In the genomic region with DNA sequence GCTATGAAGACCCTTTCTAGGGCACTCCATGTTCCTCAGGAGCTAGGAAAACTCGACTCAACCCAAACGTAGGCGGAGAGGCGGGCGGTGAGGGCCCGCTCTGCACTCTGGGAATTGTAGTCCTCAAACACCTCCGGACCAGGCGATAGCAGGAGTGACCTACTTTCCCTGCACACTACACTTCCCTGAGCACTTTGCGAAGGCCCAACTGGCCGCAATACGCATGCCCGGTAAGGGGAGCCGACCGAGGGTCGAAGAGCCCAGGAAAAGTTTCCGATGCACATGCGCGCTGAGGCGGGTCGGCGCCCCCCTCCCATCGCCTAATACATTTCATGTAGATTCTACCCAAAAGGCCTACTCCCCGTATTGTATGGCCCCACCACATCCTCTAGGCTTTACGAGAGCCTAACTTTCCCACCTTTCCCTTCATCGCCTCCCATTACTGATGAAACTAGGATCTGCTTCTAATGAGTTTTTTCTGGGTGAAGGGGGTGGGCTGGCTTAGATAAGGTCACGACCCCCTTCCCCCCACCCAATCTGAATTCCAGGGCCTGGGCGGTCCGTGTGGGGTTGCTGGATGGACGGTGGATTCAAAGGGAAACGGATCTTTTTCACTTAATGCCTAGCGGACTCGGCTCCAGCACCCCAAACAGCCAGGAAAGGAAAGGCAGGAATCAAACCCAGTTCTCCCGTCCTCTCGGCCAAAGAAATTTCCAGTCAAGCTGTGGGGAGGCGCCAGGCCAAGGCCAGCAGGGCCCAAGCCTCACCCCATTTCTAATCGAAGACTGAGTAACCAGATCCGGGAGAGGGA, we compare ENCODE assay signal across 1 cellular context.
TF ChIP-seq lines count a peak whose summit lies in the region.

No MANE protein-coding gene starts in this region.

TF ChIP-seq in GM12878, 131 proteins besides CTCF, POLR2A, EP300 and RAD21 (continues in another document):
- no peak for TF ChIP-seq SPI1 (IDR thresholded peaks at IDR 0.05; ENCODE audit: borderline replicate concordance, insufficient read depth, low read depth, low read length)
- peak; percentile 87 for TF ChIP-seq SIX5 (IDR thresholded peaks at IDR 0.05; ENCODE audit: low read depth, low read length, severe bottlenecking)
- TF ChIP-seq CHD1 (IDR thresholded peaks at IDR 0.05; ENCODE audit: low read depth, low read length), result no peak
- TF ChIP-seq, protein P1, sequence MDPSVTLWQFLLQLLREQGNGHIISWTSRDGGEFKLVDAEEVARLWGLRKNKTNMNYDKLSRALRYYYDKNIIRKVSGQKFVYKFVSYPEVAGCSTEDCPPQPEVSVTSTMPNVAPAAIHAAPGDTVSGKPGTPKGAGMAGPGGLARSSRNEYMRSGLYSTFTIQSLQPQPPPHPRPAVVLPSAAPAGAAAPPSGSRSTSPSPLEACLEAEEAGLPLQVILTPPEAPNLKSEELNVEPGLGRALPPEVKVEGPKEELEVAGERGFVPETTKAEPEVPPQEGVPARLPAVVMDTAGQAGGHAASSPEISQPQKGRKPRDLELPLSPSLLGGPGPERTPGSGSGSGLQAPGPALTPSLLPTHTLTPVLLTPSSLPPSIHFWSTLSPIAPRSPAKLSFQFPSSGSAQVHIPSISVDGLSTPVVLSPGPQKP (IDR thresholded peaks at IDR 0.05; ENCODE audit: low read depth, low read length), result no peak
- no peak for TF ChIP-seq FOXK2 (IDR thresholded peaks at IDR 0.05)
- no peak for TF ChIP-seq TBL1XR1 (IDR thresholded peaks at IDR 0.05; ENCODE audit: low read depth, low read length)
- TF ChIP-seq, protein P2, sequence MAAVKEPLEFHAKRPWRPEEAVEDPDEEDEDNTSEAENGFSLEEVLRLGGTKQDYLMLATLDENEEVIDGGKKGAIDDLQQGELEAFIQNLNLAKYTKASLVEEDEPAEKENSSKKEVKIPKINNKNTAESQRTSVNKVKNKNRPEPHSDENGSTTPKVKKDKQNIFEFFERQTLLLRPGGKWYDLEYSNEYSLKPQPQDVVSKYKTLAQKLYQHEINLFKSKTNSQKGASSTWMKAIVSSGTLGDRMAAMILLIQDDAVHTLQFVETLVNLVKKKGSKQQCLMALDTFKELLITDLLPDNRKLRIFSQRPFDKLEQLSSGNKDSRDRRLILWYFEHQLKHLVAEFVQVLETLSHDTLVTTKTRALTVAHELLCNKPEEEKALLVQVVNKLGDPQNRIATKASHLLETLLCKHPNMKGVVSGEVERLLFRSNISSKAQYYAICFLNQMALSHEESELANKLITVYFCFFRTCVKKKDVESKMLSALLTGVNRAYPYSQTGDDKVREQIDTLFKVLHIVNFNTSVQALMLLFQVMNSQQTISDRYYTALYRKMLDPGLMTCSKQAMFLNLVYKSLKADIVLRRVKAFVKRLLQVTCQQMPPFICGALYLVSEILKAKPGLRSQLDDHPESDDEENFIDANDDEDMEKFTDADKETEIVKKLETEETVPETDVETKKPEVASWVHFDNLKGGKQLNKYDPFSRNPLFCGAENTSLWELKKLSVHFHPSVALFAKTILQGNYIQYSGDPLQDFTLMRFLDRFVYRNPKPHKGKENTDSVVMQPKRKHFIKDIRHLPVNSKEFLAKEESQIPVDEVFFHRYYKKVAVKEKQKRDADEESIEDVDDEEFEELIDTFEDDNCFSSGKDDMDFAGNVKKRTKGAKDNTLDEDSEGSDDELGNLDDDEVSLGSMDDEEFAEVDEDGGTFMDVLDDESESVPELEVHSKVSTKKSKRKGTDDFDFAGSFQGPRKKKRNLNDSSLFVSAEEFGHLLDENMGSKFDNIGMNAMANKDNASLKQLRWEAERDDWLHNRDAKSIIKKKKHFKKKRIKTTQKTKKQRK (IDR thresholded peaks at IDR 0.05; ENCODE audit: low read depth, low read length), result no peak
- TF ChIP-seq, protein P3, sequence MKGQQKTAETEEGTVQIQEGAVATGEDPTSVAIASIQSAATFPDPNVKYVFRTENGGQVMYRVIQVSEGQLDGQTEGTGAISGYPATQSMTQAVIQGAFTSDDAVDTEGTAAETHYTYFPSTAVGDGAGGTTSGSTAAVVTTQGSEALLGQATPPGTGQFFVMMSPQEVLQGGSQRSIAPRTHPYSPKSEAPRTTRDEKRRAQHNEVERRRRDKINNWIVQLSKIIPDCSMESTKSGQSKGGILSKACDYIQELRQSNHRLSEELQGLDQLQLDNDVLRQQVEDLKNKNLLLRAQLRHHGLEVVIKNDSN (IDR thresholded peaks at IDR 0.05; ENCODE audit: borderline replicate concordance, extremely low read length, insufficient read depth, low read depth, low read length), result no peak
- TF ChIP-seq, protein P4, sequence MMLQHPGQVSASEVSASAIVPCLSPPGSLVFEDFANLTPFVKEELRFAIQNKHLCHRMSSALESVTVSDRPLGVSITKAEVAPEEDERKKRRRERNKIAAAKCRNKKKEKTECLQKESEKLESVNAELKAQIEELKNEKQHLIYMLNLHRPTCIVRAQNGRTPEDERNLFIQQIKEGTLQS (IDR thresholded peaks at IDR 0.05; ENCODE audit: borderline replicate concordance, extremely low read depth, low read depth, low read length), result no peak
- no peak for TF ChIP-seq ETV6 (conservative IDR thresholded peaks at IDR 0.05 in 1 of 2, IDR thresholded peaks at IDR 0.05 in 1 of 2; ENCODE audit: borderline replicate concordance in 1 of 2, low read depth in 1 of 2)
- TF ChIP-seq, protein P5, sequence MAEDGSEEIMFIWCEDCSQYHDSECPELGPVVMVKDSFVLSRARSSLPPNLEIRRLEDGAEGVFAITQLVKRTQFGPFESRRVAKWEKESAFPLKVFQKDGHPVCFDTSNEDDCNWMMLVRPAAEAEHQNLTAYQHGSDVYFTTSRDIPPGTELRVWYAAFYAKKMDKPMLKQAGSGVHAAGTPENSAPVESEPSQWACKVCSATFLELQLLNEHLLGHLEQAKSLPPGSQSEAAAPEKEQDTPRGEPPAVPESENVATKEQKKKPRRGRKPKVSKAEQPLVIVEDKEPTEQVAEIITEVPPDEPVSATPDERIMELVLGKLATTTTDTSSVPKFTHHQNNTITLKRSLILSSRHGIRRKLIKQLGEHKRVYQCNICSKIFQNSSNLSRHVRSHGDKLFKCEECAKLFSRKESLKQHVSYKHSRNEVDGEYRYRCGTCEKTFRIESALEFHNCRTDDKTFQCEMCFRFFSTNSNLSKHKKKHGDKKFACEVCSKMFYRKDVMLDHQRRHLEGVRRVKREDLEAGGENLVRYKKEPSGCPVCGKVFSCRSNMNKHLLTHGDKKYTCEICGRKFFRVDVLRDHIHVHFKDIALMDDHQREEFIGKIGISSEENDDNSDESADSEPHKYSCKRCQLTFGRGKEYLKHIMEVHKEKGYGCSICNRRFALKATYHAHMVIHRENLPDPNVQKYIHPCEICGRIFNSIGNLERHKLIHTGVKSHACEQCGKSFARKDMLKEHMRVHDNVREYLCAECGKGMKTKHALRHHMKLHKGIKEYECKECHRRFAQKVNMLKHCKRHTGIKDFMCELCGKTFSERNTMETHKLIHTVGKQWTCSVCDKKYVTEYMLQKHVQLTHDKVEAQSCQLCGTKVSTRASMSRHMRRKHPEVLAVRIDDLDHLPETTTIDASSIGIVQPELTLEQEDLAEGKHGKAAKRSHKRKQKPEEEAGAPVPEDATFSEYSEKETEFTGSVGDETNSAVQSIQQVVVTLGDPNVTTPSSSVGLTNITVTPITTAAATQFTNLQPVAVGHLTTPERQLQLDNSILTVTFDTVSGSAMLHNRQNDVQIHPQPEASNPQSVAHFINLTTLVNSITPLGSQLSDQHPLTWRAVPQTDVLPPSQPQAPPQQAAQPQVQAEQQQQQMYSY (CRISPR knock-in tag; IDR thresholded peaks at IDR 0.05), result no peak
- TF ChIP-seq PAX5 (IDR thresholded peaks at IDR 0.05; ENCODE audit: borderline replicate concordance, low read depth, low read length), result no peak
- TF ChIP-seq RBBP5 (conservative IDR thresholded peaks at IDR 0.05), result no peak
- TF ChIP-seq, protein P6, sequence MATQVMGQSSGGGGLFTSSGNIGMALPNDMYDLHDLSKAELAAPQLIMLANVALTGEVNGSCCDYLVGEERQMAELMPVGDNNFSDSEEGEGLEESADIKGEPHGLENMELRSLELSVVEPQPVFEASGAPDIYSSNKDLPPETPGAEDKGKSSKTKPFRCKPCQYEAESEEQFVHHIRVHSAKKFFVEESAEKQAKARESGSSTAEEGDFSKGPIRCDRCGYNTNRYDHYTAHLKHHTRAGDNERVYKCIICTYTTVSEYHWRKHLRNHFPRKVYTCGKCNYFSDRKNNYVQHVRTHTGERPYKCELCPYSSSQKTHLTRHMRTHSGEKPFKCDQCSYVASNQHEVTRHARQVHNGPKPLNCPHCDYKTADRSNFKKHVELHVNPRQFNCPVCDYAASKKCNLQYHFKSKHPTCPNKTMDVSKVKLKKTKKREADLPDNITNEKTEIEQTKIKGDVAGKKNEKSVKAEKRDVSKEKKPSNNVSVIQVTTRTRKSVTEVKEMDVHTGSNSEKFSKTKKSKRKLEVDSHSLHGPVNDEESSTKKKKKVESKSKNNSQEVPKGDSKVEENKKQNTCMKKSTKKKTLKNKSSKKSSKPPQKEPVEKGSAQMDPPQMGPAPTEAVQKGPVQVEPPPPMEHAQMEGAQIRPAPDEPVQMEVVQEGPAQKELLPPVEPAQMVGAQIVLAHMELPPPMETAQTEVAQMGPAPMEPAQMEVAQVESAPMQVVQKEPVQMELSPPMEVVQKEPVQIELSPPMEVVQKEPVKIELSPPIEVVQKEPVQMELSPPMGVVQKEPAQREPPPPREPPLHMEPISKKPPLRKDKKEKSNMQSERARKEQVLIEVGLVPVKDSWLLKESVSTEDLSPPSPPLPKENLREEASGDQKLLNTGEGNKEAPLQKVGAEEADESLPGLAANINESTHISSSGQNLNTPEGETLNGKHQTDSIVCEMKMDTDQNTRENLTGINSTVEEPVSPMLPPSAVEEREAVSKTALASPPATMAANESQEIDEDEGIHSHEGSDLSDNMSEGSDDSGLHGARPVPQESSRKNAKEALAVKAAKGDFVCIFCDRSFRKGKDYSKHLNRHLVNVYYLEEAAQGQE (IDR thresholded peaks at IDR 0.05; ENCODE audit: low read depth, low read length), result no peak
- TF ChIP-seq RB1 (IDR thresholded peaks at IDR 0.05; ENCODE audit: borderline replicate concordance), result no peak
- TF ChIP-seq EED (IDR thresholded peaks at IDR 0.05; ENCODE audit: low read depth), result 0 out of 2 replicates have a peak, but pooled peaks have one; percentile 7
- TF ChIP-seq, protein P7, sequence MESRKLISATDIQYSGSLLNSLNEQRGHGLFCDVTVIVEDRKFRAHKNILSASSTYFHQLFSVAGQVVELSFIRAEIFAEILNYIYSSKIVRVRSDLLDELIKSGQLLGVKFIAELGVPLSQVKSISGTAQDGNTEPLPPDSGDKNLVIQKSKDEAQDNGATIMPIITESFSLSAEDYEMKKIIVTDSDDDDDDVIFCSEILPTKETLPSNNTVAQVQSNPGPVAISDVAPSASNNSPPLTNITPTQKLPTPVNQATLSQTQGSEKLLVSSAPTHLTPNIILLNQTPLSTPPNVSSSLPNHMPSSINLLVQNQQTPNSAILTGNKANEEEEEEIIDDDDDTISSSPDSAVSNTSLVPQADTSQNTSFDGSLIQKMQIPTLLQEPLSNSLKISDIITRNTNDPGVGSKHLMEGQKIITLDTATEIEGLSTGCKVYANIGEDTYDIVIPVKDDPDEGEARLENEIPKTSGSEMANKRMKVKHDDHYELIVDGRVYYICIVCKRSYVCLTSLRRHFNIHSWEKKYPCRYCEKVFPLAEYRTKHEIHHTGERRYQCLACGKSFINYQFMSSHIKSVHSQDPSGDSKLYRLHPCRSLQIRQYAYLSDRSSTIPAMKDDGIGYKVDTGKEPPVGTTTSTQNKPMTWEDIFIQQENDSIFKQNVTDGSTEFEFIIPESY (IDR thresholded peaks at IDR 0.05), result no peak
- TF ChIP-seq GATAD2B (conservative IDR thresholded peaks at IDR 0.05; ENCODE audit: low read depth), result peak; percentile 46; the same call in 1 of the 2 replicates
- TF ChIP-seq, protein P8, sequence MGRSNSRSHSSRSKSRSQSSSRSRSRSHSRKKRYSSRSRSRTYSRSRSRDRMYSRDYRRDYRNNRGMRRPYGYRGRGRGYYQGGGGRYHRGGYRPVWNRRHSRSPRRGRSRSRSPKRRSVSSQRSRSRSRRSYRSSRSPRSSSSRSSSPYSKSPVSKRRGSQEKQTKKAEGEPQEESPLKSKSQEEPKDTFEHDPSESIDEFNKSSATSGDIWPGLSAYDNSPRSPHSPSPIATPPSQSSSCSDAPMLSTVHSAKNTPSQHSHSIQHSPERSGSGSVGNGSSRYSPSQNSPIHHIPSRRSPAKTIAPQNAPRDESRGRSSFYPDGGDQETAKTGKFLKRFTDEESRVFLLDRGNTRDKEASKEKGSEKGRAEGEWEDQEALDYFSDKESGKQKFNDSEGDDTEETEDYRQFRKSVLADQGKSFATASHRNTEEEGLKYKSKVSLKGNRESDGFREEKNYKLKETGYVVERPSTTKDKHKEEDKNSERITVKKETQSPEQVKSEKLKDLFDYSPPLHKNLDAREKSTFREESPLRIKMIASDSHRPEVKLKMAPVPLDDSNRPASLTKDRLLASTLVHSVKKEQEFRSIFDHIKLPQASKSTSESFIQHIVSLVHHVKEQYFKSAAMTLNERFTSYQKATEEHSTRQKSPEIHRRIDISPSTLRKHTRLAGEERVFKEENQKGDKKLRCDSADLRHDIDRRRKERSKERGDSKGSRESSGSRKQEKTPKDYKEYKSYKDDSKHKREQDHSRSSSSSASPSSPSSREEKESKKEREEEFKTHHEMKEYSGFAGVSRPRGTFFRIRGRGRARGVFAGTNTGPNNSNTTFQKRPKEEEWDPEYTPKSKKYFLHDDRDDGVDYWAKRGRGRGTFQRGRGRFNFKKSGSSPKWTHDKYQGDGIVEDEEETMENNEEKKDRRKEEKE (IDR thresholded peaks at IDR 0.05), result no peak
- TF ChIP-seq, protein P9, sequence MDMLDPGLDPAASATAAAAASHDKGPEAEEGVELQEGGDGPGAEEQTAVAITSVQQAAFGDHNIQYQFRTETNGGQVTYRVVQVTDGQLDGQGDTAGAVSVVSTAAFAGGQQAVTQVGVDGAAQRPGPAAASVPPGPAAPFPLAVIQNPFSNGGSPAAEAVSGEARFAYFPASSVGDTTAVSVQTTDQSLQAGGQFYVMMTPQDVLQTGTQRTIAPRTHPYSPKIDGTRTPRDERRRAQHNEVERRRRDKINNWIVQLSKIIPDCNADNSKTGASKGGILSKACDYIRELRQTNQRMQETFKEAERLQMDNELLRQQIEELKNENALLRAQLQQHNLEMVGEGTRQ (IDR thresholded peaks at IDR 0.05; ENCODE audit: borderline replicate concordance, low read depth, low read length), result no peak; the same call in 1 of the 2 replicates
- TF ChIP-seq STAT1 (conservative IDR thresholded peaks at IDR 0.05), result 0 out of 2 replicates have a peak, but pooled peaks have one; percentile 22
- TF ChIP-seq, protein P10, sequence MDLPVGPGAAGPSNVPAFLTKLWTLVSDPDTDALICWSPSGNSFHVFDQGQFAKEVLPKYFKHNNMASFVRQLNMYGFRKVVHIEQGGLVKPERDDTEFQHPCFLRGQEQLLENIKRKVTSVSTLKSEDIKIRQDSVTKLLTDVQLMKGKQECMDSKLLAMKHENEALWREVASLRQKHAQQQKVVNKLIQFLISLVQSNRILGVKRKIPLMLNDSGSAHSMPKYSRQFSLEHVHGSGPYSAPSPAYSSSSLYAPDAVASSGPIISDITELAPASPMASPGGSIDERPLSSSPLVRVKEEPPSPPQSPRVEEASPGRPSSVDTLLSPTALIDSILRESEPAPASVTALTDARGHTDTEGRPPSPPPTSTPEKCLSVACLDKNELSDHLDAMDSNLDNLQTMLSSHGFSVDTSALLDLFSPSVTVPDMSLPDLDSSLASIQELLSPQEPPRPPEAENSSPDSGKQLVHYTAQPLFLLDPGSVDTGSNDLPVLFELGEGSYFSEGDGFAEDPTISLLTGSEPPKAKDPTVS (IDR thresholded peaks at IDR 0.05; ENCODE audit: low read depth, low read length), result no peak
- no peak for TF ChIP-seq SMARCA5 (IDR thresholded peaks at IDR 0.05)
- TF ChIP-seq ZZZ3 (IDR thresholded peaks at IDR 0.05; ENCODE audit: control insufficient read depth, insufficient read length, low read depth), result no peak
- TF ChIP-seq MTA2 (IDR thresholded peaks at IDR 0.05; ENCODE audit: low read depth), result peak; percentile 11; the same call in 1 of the 2 replicates
- no peak for TF ChIP-seq EZH2 (IDR thresholded peaks at IDR 0.05; ENCODE audit: borderline replicate concordance, control insufficient read depth, low read depth, low read length)
- TF ChIP-seq SIN3A (IDR thresholded peaks at IDR 0.05; ENCODE audit: low read depth, low read length), result no peak
- TF ChIP-seq SP1 (IDR thresholded peaks at IDR 0.05; ENCODE audit: low read depth, low read length), result no peak
